1 cellular context compared by ENCODE assay signal in the genomic region with DNA sequence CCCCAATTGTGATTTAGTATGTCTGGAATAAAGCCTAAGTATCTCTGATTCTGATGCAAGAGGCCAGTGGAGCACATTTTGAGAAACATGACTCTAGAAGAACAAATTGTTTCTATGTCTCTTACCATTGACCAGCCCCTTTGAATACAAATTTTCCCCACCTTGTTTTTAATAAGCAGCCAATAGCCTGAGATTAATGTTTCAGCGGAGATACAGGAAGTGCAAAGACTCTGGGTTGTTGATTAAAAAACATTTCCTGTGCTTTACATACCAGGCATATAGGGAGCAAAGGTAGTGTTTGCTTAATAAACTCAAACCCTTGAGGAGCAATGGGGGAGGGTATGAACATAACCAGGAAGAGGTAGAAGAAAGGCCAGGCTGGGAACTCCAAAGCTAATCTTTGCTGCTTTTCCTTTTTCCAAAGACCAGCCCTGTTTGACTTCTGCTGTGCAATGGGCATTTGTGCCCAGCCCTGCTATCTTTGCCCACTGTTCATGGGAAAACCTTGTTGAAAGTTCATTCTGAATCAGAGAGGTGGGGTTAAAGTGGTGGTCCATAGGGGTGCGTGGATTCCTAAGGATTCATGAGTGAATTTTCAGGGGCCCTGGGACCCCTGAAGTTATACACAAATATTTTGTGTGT.
TF ChIP-seq lines count a peak whose summit lies in the region.

No MANE protein-coding gene starts in this region.

TF ChIP-seq in HepG2, 621 proteins besides CTCF, POLR2A, EP300 and RAD21 (continued from another document and continues in another):
- TF ChIP-seq, protein P1, sequence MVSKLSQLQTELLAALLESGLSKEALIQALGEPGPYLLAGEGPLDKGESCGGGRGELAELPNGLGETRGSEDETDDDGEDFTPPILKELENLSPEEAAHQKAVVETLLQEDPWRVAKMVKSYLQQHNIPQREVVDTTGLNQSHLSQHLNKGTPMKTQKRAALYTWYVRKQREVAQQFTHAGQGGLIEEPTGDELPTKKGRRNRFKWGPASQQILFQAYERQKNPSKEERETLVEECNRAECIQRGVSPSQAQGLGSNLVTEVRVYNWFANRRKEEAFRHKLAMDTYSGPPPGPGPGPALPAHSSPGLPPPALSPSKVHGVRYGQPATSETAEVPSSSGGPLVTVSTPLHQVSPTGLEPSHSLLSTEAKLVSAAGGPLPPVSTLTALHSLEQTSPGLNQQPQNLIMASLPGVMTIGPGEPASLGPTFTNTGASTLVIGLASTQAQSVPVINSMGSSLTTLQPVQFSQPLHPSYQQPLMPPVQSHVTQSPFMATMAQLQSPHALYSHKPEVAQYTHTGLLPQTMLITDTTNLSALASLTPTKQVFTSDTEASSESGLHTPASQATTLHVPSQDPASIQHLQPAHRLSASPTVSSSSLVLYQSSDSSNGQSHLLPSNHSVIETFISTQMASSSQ (IDR thresholded peaks at IDR 0.05; ENCODE audit: low read depth), result peak; percentile 92
- TF ChIP-seq, protein P1 (CRISPR knock-in tag; IDR thresholded peaks at IDR 0.05; ENCODE audit: borderline replicate concordance), result peak; percentile 90
- 0 out of 2 replicates have a peak, but pooled peaks have one; percentile 24 for TF ChIP-seq ZBTB42 (CRISPR knock-in tag; IDR thresholded peaks at IDR 0.05)
- TF ChIP-seq, protein P2, sequence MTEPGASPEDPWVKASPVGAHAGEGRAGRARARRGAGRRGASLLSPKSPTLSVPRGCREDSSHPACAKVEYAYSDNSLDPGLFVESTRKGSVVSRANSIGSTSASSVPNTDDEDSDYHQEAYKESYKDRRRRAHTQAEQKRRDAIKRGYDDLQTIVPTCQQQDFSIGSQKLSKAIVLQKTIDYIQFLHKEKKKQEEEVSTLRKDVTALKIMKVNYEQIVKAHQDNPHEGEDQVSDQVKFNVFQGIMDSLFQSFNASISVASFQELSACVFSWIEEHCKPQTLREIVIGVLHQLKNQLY (CRISPR knock-in tag; IDR thresholded peaks at IDR 0.05), result peak; percentile 89
- peak; percentile 30; the same call in 1 of the 2 replicates for TF ChIP-seq JUNB (CRISPR knock-in tag; IDR thresholded peaks at IDR 0.05; ENCODE audit: borderline replicate concordance)
- TF ChIP-seq, protein P3, sequence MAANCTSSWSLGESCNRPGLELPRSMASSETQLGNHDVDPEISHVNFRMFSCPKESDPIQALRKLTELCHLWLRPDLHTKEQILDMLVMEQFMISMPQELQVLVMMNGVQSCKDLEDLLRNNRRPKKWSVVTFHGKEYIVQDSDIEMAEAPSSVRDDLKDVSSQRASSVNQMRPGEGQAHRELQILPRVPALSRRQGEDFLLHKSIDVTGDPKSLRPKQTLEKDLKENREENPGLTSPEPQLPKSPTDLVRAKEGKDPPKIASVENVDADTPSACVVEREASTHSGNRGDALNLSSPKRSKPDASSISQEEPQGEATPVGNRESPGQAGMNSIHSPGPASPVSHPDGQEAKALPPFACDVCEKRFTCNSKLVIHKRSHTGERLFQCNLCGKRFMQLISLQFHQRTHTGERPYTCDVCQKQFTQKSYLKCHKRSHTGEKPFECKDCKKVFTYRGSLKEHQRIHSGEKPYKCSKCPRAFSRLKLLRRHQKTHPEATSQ (CRISPR knock-in tag; IDR thresholded peaks at IDR 0.05; ENCODE audit: borderline replicate concordance), result no peak
- TF ChIP-seq, protein P4, sequence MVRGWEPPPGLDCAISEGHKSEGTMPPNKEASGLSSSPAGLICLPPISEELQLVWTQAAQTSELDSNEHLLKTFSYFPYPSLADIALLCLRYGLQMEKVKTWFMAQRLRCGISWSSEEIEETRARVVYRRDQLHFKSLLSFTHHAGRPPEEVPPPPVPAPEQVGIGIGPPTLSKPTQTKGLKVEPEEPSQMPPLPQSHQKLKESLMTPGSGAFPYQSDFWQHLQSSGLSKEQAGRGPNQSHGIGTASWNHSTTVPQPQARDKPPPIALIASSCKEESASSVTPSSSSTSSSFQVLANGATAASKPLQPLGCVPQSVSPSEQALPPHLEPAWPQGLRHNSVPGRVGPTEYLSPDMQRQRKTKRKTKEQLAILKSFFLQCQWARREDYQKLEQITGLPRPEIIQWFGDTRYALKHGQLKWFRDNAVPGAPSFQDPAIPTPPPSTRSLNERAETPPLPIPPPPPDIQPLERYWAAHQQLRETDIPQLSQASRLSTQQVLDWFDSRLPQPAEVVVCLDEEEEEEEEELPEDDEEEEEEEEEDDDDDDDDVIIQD (CRISPR knock-in tag; IDR thresholded peaks at IDR 0.05; ENCODE audit: low read depth), result peak; percentile 95
- TF ChIP-seq, protein P5, sequence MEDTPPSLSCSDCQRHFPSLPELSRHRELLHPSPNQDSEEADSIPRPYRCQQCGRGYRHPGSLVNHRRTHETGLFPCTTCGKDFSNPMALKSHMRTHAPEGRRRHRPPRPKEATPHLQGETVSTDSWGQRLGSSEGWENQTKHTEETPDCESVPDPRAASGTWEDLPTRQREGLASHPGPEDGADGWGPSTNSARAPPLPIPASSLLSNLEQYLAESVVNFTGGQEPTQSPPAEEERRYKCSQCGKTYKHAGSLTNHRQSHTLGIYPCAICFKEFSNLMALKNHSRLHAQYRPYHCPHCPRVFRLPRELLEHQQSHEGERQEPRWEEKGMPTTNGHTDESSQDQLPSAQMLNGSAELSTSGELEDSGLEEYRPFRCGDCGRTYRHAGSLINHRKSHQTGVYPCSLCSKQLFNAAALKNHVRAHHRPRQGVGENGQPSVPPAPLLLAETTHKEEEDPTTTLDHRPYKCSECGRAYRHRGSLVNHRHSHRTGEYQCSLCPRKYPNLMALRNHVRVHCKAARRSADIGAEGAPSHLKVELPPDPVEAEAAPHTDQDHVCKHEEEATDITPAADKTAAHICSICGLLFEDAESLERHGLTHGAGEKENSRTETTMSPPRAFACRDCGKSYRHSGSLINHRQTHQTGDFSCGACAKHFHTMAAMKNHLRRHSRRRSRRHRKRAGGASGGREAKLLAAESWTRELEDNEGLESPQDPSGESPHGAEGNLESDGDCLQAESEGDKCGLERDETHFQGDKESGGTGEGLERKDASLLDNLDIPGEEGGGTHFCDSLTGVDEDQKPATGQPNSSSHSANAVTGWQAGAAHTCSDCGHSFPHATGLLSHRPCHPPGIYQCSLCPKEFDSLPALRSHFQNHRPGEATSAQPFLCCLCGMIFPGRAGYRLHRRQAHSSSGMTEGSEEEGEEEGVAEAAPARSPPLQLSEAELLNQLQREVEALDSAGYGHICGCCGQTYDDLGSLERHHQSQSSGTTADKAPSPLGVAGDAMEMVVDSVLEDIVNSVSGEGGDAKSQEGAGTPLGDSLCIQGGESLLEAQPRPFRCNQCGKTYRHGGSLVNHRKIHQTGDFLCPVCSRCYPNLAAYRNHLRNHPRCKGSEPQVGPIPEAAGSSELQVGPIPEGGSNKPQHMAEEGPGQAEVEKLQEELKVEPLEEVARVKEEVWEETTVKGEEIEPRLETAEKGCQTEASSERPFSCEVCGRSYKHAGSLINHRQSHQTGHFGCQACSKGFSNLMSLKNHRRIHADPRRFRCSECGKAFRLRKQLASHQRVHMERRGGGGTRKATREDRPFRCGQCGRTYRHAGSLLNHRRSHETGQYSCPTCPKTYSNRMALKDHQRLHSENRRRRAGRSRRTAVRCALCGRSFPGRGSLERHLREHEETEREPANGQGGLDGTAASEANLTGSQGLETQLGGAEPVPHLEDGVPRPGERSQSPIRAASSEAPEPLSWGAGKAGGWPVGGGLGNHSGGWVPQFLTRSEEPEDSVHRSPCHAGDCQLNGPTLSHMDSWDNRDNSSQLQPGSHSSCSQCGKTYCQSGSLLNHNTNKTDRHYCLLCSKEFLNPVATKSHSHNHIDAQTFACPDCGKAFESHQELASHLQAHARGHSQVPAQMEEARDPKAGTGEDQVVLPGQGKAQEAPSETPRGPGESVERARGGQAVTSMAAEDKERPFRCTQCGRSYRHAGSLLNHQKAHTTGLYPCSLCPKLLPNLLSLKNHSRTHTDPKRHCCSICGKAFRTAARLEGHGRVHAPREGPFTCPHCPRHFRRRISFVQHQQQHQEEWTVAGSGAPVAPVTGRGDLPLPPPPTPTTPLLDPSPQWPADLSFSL (CRISPR knock-in tag; IDR thresholded peaks at IDR 0.05), result peak; percentile 7; the same call in 1 of the 2 replicates
- peak; percentile 56; the same call in 1 of the 2 replicates for TF ChIP-seq ZNF350 (CRISPR knock-in tag; IDR thresholded peaks at IDR 0.05; ENCODE audit: borderline replicate concordance, low read depth)
- TF ChIP-seq ZSCAN29 (CRISPR knock-in tag; conservative IDR thresholded peaks at IDR 0.05), result 0 out of 2 replicates have a peak, but pooled peaks have one; percentile 57
- TF ChIP-seq MBD4 (IDR thresholded peaks at IDR 0.05; ENCODE audit: borderline replicate concordance, low read length), result peak; percentile 83; the same call in 1 of the 2 replicates
- TF ChIP-seq KAT7 (CRISPR knock-in tag; IDR thresholded peaks at IDR 0.05; ENCODE audit: borderline replicate concordance), result peak; percentile 82; the same call in 1 of the 2 replicates
- peak; percentile 89 for TF ChIP-seq HOXD1 (CRISPR knock-in tag; IDR thresholded peaks at IDR 0.05)
- TF ChIP-seq, protein P6, sequence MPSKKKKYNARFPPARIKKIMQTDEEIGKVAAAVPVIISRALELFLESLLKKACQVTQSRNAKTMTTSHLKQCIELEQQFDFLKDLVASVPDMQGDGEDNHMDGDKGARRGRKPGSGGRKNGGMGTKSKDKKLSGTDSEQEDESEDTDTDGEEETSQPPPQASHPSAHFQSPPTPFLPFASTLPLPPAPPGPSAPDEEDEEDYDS (CRISPR knock-in tag; IDR thresholded peaks at IDR 0.05), result peak; percentile 83
- TF ChIP-seq ZC3H4 (CRISPR knock-in tag; IDR thresholded peaks at IDR 0.05; ENCODE audit: borderline replicate concordance), result 0 out of 2 replicates have a peak, but pooled peaks have one; percentile 22
- 0 out of 2 replicates have a peak, but pooled peaks have one; percentile 39 for TF ChIP-seq JUND (CRISPR knock-in tag; IDR thresholded peaks at IDR 0.05)
- peak; percentile 34 for TF ChIP-seq ZEB1 (IDR thresholded peaks at IDR 0.05; ENCODE audit: insufficient replicate concordance, low read depth)
- TF ChIP-seq, protein P7, sequence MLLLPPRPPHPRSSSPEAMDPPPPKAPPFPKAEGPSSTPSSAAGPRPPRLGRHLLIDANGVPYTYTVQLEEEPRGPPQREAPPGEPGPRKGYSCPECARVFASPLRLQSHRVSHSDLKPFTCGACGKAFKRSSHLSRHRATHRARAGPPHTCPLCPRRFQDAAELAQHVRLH (CRISPR knock-in tag; IDR thresholded peaks at IDR 0.05; ENCODE audit: borderline replicate concordance, low read depth), result peak; percentile 80
- TF ChIP-seq ZNF546 (CRISPR knock-in tag; conservative IDR thresholded peaks at IDR 0.05), result 0 out of 2 replicates have a peak, but pooled peaks have one; percentile 11
- TF ChIP-seq POGZ (CRISPR knock-in tag; IDR thresholded peaks at IDR 0.05), result peak; percentile 80
- peak; percentile 25; the same call in 1 of the 2 replicates for TF ChIP-seq WIZ (CRISPR knock-in tag; IDR thresholded peaks at IDR 0.05)
- TF ChIP-seq ADNP (CRISPR knock-in tag; IDR thresholded peaks at IDR 0.05), result no peak
- TF ChIP-seq PAWR (CRISPR knock-in tag; IDR thresholded peaks at IDR 0.05; ENCODE audit: borderline replicate concordance), result no peak
- TF ChIP-seq, protein P8, sequence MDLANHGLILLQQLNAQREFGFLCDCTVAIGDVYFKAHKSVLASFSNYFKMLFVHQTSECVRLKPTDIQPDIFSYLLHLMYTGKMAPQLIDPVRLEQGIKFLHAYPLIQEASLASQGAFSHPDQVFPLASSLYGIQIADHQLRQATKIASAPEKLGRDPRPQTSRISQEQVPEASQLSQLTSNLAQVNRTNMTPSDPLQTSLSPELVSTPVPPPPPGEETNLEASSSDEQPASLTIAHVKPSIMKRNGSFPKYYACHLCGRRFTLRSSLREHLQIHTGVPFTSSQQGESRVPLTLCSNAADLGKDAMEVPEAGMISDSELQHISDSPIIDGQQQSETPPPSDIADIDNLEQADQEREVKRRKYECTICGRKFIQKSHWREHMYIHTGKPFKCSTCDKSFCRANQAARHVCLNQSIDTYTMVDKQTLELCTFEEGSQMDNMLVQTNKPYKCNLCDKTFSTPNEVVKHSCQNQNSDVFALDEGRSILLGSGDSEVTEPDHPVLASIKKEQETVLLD (CRISPR knock-in tag; IDR thresholded peaks at IDR 0.05; ENCODE audit: low read depth), result no peak
- TF ChIP-seq, protein P9, sequence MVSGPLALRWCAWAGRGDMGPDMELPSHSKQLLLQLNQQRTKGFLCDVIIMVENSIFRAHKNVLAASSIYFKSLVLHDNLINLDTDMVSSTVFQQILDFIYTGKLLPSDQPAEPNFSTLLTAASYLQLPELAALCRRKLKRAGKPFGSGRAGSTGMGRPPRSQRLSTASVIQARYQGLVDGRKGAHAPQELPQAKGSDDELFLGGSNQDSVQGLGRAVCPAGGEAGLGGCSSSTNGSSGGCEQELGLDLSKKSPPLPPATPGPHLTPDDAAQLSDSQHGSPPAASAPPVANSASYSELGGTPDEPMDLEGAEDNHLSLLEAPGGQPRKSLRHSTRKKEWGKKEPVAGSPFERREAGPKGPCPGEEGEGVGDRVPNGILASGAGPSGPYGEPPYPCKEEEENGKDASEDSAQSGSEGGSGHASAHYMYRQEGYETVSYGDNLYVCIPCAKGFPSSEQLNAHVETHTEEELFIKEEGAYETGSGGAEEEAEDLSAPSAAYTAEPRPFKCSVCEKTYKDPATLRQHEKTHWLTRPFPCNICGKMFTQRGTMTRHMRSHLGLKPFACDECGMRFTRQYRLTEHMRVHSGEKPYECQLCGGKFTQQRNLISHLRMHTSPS (CRISPR knock-in tag; IDR thresholded peaks at IDR 0.05; ENCODE audit: low read depth), result peak; percentile 54; the same call in 1 of the 2 replicates
- peak; percentile 53; the same call in 1 of the 2 replicates for TF ChIP-seq KMT2A (CRISPR knock-in tag; IDR thresholded peaks at IDR 0.05)
- TF ChIP-seq SOX6 (IDR thresholded peaks at IDR 0.05), result no peak
- TF ChIP-seq SOX6 (CRISPR knock-in tag; IDR thresholded peaks at IDR 0.05), result peak; percentile 87
- TF ChIP-seq, protein P10, sequence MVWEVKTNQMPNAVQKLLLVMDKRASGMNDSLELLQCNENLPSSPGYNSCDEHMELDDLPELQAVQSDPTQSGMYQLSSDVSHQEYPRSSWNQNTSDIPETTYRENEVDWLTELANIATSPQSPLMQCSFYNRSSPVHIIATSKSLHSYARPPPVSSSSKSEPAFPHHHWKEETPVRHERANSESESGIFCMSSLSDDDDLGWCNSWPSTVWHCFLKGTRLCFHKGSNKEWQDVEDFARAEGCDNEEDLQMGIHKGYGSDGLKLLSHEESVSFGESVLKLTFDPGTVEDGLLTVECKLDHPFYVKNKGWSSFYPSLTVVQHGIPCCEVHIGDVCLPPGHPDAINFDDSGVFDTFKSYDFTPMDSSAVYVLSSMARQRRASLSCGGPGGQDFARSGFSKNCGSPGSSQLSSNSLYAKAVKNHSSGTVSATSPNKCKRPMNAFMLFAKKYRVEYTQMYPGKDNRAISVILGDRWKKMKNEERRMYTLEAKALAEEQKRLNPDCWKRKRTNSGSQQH (CRISPR knock-in tag; IDR thresholded peaks at IDR 0.05; ENCODE audit: low read depth), result peak; percentile 74; the same call in 1 of the 2 replicates
- TF ChIP-seq NFYC (CRISPR knock-in tag; IDR thresholded peaks at IDR 0.05), result peak; percentile 52
- TF ChIP-seq HNF4G (IDR thresholded peaks at IDR 0.05; ENCODE audit: borderline replicate concordance, low read depth, low read length), result peak; percentile 99
- peak; percentile 95 for TF ChIP-seq HNF4G (CRISPR knock-in tag; IDR thresholded peaks at IDR 0.05; ENCODE audit: borderline replicate concordance, low read depth)
